2 cellular contexts compared by ENCODE assay signal in genomic region chr2:237649541-237650454, GRCh38.
TF ChIP-seq lines count a peak whose summit lies in the region.

No MANE protein-coding gene starts in this region.

TF ChIP-seq in HepG2, 621 proteins besides CTCF, POLR2A, EP300 and RAD21:
- TF ChIP-seq ZFP41 (CRISPR knock-in tag; IDR thresholded peaks at IDR 0.05; ENCODE audit: borderline replicate concordance) (no peak), NR2C2 (CRISPR knock-in tag; IDR thresholded peaks at IDR 0.05; ENCODE audit: borderline replicate concordance) (no peak), ZNF44 (CRISPR knock-in tag; IDR thresholded peaks at IDR 0.05) (no peak), MAFK (conservative IDR thresholded peaks at IDR 0.05 in 1 of 2, IDR thresholded peaks at IDR 0.05 in 1 of 2; ENCODE audit: low read length in 2 of 2) (peak; percentile 27 to 35; a peak in 2 of 4 replicates), NCOA5 (CRISPR knock-in tag; IDR thresholded peaks at IDR 0.05) (no peak), NR2F6 (IDR thresholded peaks at IDR 0.05) (no peak), NR2F6 (CRISPR knock-in tag; IDR thresholded peaks at IDR 0.05) (no peak)

TF ChIP-seq in WTC11, 78 proteins besides CTCF, POLR2A, EP300 and RAD21:
- TF ChIP-seq ARID4B (CRISPR knock-in tag; IDR thresholded peaks at IDR 0.05; ENCODE audit: borderline replicate concordance) (no peak), SOX15 (CRISPR knock-in tag; IDR thresholded peaks at IDR 0.05) (no peak), TEAD4 (CRISPR knock-in tag; IDR thresholded peaks at IDR 0.05) (no peak), JUN (CRISPR knock-in tag; IDR thresholded peaks at IDR 0.05) (no peak), E2F4 (CRISPR knock-in tag; IDR thresholded peaks at IDR 0.05; ENCODE audit: borderline replicate concordance, low read depth) (no peak), OVOL2 (CRISPR knock-in tag; IDR thresholded peaks at IDR 0.05; ENCODE audit: borderline replicate concordance) (no peak), GTF2I (CRISPR knock-in tag; conservative IDR thresholded peaks at IDR 0.05) (no peak), KAT7 (CRISPR knock-in tag; IDR thresholded peaks at IDR 0.05; ENCODE audit: borderline replicate concordance) (no peak), ZBTB21 (CRISPR knock-in tag; IDR thresholded peaks at IDR 0.05; ENCODE audit: borderline replicate concordance) (no peak), TP53 (CRISPR knock-in tag; IDR thresholded peaks at IDR 0.05) (no peak), ELF4 (CRISPR knock-in tag; IDR thresholded peaks at IDR 0.05; ENCODE audit: low read depth) (no peak), MYBL2 (CRISPR knock-in tag; IDR thresholded peaks at IDR 0.05) (no peak), ATF2 (CRISPR knock-in tag; IDR thresholded peaks at IDR 0.05; ENCODE audit: borderline replicate concordance, low read depth) (no peak), ZNF425 (CRISPR knock-in tag; conservative IDR thresholded peaks at IDR 0.05) (no peak), GABPB1 (CRISPR knock-in tag; IDR thresholded peaks at IDR 0.05) (no peak), ETV6 (CRISPR knock-in tag; IDR thresholded peaks at IDR 0.05) (no peak)
- TF ChIP-seq, protein P1, sequence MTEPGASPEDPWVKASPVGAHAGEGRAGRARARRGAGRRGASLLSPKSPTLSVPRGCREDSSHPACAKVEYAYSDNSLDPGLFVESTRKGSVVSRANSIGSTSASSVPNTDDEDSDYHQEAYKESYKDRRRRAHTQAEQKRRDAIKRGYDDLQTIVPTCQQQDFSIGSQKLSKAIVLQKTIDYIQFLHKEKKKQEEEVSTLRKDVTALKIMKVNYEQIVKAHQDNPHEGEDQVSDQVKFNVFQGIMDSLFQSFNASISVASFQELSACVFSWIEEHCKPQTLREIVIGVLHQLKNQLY (CRISPR knock-in tag; IDR thresholded peaks at IDR 0.05), result no peak
- TF ChIP-seq, protein P2, sequence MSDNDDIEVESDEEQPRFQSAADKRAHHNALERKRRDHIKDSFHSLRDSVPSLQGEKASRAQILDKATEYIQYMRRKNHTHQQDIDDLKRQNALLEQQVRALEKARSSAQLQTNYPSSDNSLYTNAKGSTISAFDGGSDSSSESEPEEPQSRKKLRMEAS (CRISPR knock-in tag; IDR thresholded peaks at IDR 0.05), result no peak
- TF ChIP-seq, protein P3, sequence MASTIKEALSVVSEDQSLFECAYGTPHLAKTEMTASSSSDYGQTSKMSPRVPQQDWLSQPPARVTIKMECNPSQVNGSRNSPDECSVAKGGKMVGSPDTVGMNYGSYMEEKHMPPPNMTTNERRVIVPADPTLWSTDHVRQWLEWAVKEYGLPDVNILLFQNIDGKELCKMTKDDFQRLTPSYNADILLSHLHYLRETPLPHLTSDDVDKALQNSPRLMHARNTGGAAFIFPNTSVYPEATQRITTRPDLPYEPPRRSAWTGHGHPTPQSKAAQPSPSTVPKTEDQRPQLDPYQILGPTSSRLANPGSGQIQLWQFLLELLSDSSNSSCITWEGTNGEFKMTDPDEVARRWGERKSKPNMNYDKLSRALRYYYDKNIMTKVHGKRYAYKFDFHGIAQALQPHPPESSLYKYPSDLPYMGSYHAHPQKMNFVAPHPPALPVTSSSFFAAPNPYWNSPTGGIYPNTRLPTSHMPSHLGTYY (CRISPR knock-in tag; IDR thresholded peaks at IDR 0.05), result no peak
